9 cellular contexts compared by ENCODE assay signal in the genomic region with DNA sequence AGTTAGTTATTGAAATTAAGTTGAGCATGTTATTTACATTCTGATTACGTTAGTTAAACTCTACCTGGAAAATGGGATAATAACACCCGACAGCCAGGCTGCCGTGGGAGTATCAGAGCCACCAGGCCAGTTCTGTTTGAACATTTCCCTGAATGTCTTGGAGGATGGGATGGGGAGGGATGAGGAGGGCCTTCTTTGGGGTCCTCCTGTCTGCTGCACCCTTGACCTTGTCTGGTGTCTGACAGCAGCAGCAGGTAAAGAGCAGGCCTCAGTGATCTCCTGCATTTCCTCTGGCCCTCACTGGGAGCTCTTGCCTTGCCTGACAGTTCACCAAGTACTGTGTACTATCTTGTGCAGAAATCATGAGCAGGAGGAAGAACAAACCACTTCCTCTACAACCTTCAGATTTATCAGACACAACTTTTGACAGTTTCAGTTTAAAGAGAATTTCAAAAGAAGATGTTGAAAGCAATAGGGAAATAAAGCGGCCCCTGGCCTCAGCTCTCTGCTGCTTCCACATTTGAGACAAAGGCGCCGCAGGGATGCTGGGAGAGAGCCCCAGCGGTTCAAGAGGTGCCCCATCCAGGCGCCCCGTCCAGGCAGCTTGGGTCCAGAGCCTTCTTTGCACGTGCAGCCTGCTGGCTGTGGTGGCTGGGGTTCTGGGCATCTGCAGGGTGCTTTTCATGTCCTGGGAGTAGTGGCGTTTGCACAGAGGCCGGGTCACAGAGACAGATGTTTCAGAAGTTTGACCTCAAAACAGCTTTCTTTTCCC. TPM values are rescaled to one million over a fixed set of nuclear protein-coding genes. Genes with fewer than 3 reads are reported as not detected.
DNase-seq lines count a peak whose midpoint lies in the region; ATAC-seq, FAIRE-seq and TF ChIP-seq lines count a peak whose summit lies in the region.
"Had no signal": no experiment of that assay in that cellular context is flagged by ENCODE, and none has a peak within 500 bp of the region (broad histone marks: within the 10 kb centered on the region; RNA-seq: fewer than 3 reads in every experiment).

No MANE protein-coding gene starts in this region.

- H3K9me3 ChIP-seq in GM12878 (replicated peaks; ENCODE audit: control insufficient read depth, insufficient read depth, low read length): no peaks in the 10 kb centered on the region

- no peak for TF ChIP-seq EP300 in GM12878 (IDR thresholded peaks at IDR 0.05; ENCODE audit: borderline replicate concordance in 1 of 2, control insufficient read depth in 1 of 2, low read depth in 2 of 2, low read length in 2 of 2)

- no peaks in the 10 kb centered on the region for H3K27me3 ChIP-seq in GM12878 (replicated peaks in 1 of 2; ENCODE audit: control insufficient read depth in 2 of 2, insufficient read depth in 2 of 2, low read length in 1 of 2)

- intact Hi-C loops in GM12878 (cut with micrococcal nuclease; ENCODE audit: unreplicated experiment): loop anchor here (1.0 kb wide), 1 partner anchor 11 kb away; no protein-coding TSS in a partner anchor
- intact Hi-C loops in posterior vena cava (cut with DNase I): no loop called here

- H3K36me3 ChIP-seq in GM12878 (ENCODE audit: control insufficient read depth in 2 of 2, insufficient read depth in 2 of 2, low read length in 1 of 2): peaks cover 8 to 15% of the 10 kb centered on the region in 2 experiments; a peak in 3 of 4 replicates

- POLR2A ChIA-PET in GM12878 (lab: Charles Lee): interaction anchor here (1.0 to 1.5 kb wide), 6 partner anchors 9 to 29 kb away, joined by 3 to 10 read pairs (median 4); no protein-coding TSS in a partner anchor

- no peaks in the 10 kb centered on the region for H4K20me1 ChIP-seq in GM12878 (ENCODE audit: control insufficient read depth, insufficient read depth)

- ATAC-seq in GM18508 (IDR thresholded peaks at IDR 0.05; ENCODE audit: insufficient read depth, unreplicated experiment) (peak; percentile 87), HG02571 (IDR thresholded peaks at IDR 0.05; ENCODE audit: unreplicated experiment) (peak; percentile 60), GM12878 (peak; percentile 90)

- TF ChIP-seq CTCF in NB4 (IDR thresholded peaks at IDR 0.05; ENCODE audit: low read depth, low read length) (no peak), GM12878 (IDR thresholded peaks at IDR 0.05 in 2 of 3, conservative IDR thresholded peaks at IDR 0.05 in 1 of 3; ENCODE audit: control insufficient read depth in 2 of 3, extremely low read depth in 1 of 3, insufficient read depth in 1 of 3, low read depth in 3 of 3, low read length in 3 of 3) (no peak)

- peak; percentile 77 for FAIRE-seq in GM12878 (lab: Jason Lieb, UNC)

- DNase-seq in NB4 (ENCODE audit: low read depth) (peak; percentile 98), GM12878 (ENCODE audit: low read depth, low spot score) (peak; percentile 65), posterior vena cava (ENCODE audit: low spot score) (peak; percentile 86), NCI-H2081 treated with DMSO at 0.1 percent for 48 hours (lab: John Stamatoyannopoulos, UW) (no peak), inferior parietal cortex (ENCODE audit: extremely low spot score) (no peak)
- DNase-seq in activated CD8-positive, alpha-beta memory T cell treated with anti-CD3 and anti-CD28 coated beads for 24 hours: no peak
- DNase-seq: IMR-90 had no signal

- H3K4me3 ChIP-seq in NB4 (ENCODE audit: low read depth, low read length): peak overlapping the region; percentile 17
- peak overlapping the region; percentile 33; the same call in 1 of the 2 replicates for H3K4me3 ChIP-seq in GM12878

- CTCF ChIA-PET in GM12878 (lab: Yijun Ruan, JAX): interaction anchor here (0.9 to 2.2 kb wide), 6 partner anchors 9 to 268 kb away, joined by 3 to 9 read pairs (median 4); no protein-coding TSS in a partner anchor

- H3K4me1 ChIP-seq in GM12878 (ENCODE audit: control insufficient read depth, insufficient read depth, low read length): peaks cover 29% of the 10 kb centered on the region

- TF ChIP-seq RAD21 in GM12878 (IDR thresholded peaks at IDR 0.05; ENCODE audit: insufficient read depth, low read depth, low read length): 0 out of 2 replicates have a peak, but pooled peaks have one; percentile 9

- no peak for TF ChIP-seq POLR2A in NB4 (IDR thresholded peaks at IDR 0.05; ENCODE audit: extremely low read depth, insufficient read length)
- no peak for TF ChIP-seq POLR2A in GM12878 (IDR thresholded peaks at IDR 0.05; ENCODE audit: low read depth, low read length)

- peak overlapping the region; percentile 66 for H3K9ac ChIP-seq in GM12878 (ENCODE audit: control insufficient read depth, insufficient read depth, low read length)

- BruUV-seq in GM12878 (replicated peaks; lab: Mats Ljungman, UMichigan): no TSS peak

- H3K79me2 ChIP-seq in GM12878 (ENCODE audit: control insufficient read depth, insufficient read depth, low read length): peaks cover 49% of the 10 kb centered on the region

- SMC1A ChIA-PET in GM12878 (lab: Charles Lee; ENCODE audit: uncharacterized antibody, unreplicated experiment): interaction anchor here (0.5 to 3.6 kb wide), 6 partner anchors 10 to 270 kb away, joined by 3 to 39 read pairs (median 3); no protein-coding TSS in a partner anchor

- peak overlapping the region; percentile 93 for H3K4me2 ChIP-seq in GM12878 (ENCODE audit: control insufficient read depth, insufficient read depth)

- H2AFZ ChIP-seq in GM12878 (ENCODE audit: control insufficient read depth, low read depth, low read length): no peak overlapping the region

- in situ Hi-C loops in GM12878 (cut with MboI): no loop called here

- peak overlapping the region; percentile 74 for H3K27ac ChIP-seq in GM12878 (ENCODE audit: control insufficient read depth, insufficient read depth)

- RAD21 ChIA-PET in GM12878 (lab: Charles Lee; ENCODE audit: unreplicated experiment): interaction anchor here (0.8 to 2.3 kb wide), 5 partner anchors 9 to 20 kb away, joined by 3 to 19 read pairs (median 5); no protein-coding TSS in a partner anchor

- 7% methylated on average over 12 of the region's 12 CpGs for WGBS in GM12878 (ENCODE audit: insufficient coverage, insufficient replicate concordance, low lambda C conversion rate, missing lambda C conversion rate)

TF ChIP-seq in GM12878, 131 proteins besides CTCF, POLR2A, EP300 and RAD21 (continues in another document):
- peak; percentile 48 for TF ChIP-seq IKZF1 (conservative IDR thresholded peaks at IDR 0.05)
- peak in 1 of 2 experiments; percentile 86; a peak in 1 of 4 replicates for TF ChIP-seq ETV6 (conservative IDR thresholded peaks at IDR 0.05 in 1 of 2, IDR thresholded peaks at IDR 0.05 in 1 of 2; ENCODE audit: borderline replicate concordance in 1 of 2, low read depth in 1 of 2)
- peak; percentile 20; the same call in 1 of the 2 replicates for TF ChIP-seq CREM (IDR thresholded peaks at IDR 0.05; ENCODE audit: low read depth)
- TF ChIP-seq NFIC (IDR thresholded peaks at IDR 0.05; ENCODE audit: low read depth, low read length): peak; percentile 31; the same call in 1 of the 2 replicates
- no peak for TF ChIP-seq ZNF384 (IDR thresholded peaks at IDR 0.05; ENCODE audit: borderline replicate concordance, low read depth, low read length)
- TF ChIP-seq, protein P1, sequence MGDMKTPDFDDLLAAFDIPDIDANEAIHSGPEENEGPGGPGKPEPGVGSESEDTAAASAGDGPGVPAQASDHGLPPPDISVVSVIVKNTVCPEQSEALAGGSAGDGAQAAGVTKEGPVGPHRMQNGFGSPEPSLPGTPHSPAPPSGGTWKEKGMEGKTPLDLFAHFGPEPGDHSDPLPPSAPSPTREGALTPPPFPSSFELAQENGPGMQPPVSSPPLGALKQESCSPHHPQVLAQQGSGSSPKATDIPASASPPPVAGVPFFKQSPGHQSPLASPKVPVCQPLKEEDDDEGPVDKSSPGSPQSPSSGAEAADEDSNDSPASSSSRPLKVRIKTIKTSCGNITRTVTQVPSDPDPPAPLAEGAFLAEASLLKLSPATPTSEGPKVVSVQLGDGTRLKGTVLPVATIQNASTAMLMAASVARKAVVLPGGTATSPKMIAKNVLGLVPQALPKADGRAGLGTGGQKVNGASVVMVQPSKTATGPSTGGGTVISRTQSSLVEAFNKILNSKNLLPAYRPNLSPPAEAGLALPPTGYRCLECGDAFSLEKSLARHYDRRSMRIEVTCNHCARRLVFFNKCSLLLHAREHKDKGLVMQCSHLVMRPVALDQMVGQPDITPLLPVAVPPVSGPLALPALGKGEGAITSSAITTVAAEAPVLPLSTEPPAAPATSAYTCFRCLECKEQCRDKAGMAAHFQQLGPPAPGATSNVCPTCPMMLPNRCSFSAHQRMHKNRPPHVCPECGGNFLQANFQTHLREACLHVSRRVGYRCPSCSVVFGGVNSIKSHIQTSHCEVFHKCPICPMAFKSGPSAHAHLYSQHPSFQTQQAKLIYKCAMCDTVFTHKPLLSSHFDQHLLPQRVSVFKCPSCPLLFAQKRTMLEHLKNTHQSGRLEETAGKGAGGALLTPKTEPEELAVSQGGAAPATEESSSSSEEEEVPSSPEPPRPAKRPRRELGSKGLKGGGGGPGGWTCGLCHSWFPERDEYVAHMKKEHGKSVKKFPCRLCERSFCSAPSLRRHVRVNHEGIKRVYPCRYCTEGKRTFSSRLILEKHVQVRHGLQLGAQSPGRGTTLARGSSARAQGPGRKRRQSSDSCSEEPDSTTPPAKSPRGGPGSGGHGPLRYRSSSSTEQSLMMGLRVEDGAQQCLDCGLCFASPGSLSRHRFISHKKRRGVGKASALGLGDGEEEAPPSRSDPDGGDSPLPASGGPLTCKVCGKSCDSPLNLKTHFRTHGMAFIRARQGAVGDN (IDR thresholded peaks at IDR 0.05): 0 out of 2 replicates have a peak, but pooled peaks have one; percentile 30

RNA-seq across cellular contexts. Expression of a gene that starts 25.3 kb away (rescaled TPM):
- 68.0 and 69.9 TPM in 2 replicates for total RNA-seq in GM12878 (2013; cell fraction: nucleolus; rRNA removed)
- total RNA-seq in GM12878 (2014; rRNA removed) (4.6 and 5.1 TPM in 2 replicates), GM12878 (2014; rRNA removed; fragmentation: Illumina TruSeq; extraction: Trizol) (5.4 and 6.3 TPM in 2 replicates), GM12878 (2021) (41.7 and 43.2 TPM in 2 replicates), posterior vena cava (10 to 100 TPM; 38.2 to 45.2 TPM)
- polyA plus RNA-seq in GM12878 (2011; ENCODE audit: low read depth): 8.0 TPM
- polyA plus RNA-seq in GM12878 (2011; rRNA removed) (2.1 and 3.8 TPM in 2 replicates), GM12878 (2014; fragmentation: Illumina TruSeq; extraction: Trizol) (13.6 and 16.8 TPM in 2 replicates), GM12878 (2014; fragmentation: Nextera tagmentation; extraction: Ambion mirVana) (1 to 10 TPM; 1.4 to 1.7 TPM), GM12878 (2014; rRNA removed) (11.3 and 12.8 TPM in 2 replicates), GM12878 (2016; fragmentation: Nextera tagmentation; extraction: Ambion mirVana) (1 to 10 TPM; 1.2 to 1.5 TPM)
- polyA plus RNA-seq in GM12878 (2011; cell fraction: cytosol; rRNA removed): 7.6 and 13.2 TPM in 2 replicates
- 20.8 and 26.8 TPM in 2 replicates for polyA plus RNA-seq in GM12878 (2011; cell fraction: nucleus; rRNA removed)
- 18.2 and 19.7 TPM in 2 replicates for polyA plus RNA-seq in GM12878 (2012)
- 13.8 and 19.1 TPM in 2 replicates for polyA minus RNA-seq in GM12878 (2011; rRNA and poly(A)+ RNA removed)
- 15.9 and 18.3 TPM in 2 replicates for polyA minus RNA-seq in GM12878 (2011; cell fraction: cytosol; rRNA and poly(A)+ RNA removed)
- 13.7 and 25.9 TPM in 2 replicates for polyA minus RNA-seq in GM12878 (2011; cell fraction: nucleus; rRNA and poly(A)+ RNA removed)

Comparison
In these comparisons a context has a peak if more than half of its experiments do, and no peak if none do; other contexts are left out.
1. DNase-seq: peak in NB4 (single experiment), GM12878 (single experiment) and posterior vena cava (single experiment); none in NCI-H2081 treated with DMSO at 0.1 percent for 48 hours (single experiment), inferior parietal cortex (single experiment) and activated CD8-positive, alpha-beta memory T cell treated with anti-CD3 and anti-CD28 coated beads for 24 hours (single experiment).
2. Peak in every context shown above with its lines, with median percentiles within 50 percentile points of each other: ATAC-seq.